ENCODE assay signal across 11 cellular contexts in genomic region chr4:20984011-20984836, GRCh38.
DNase-seq lines count a peak whose midpoint lies in the region.
"Had no signal": no experiment of that assay in that cellular context is flagged by ENCODE, and none has a peak within 500 bp of the region (broad histone marks: within the 10 kb centered on the region; RNA-seq: fewer than 3 reads in every experiment).

No MANE protein-coding gene starts in this region.

- peak; percentile 57 for DNase-seq in H7
- DNase-seq in SK-N-DZ (ENCODE audit: low spot score), result peak; percentile 12
- DNase-seq in posterior vena cava (ENCODE audit: low spot score), result peak; percentile 81
- no peak for DNase-seq in MV-4-11 (lab: John Stamatoyannopoulos, UW)
- no peak for DNase-seq in epidermal melanocyte (ENCODE audit: insufficient read length, low spot score)
- DNase-seq in GM19240 (ENCODE audit: insufficient read length, low spot score), result no peak
- no peak for DNase-seq in HuH-7.5 (ENCODE audit: low spot score)
- DNase-seq: CD4-positive, alpha-beta T cell; naive thymus-derived CD4-positive, alpha-beta T cell; stimulated activated CD4-positive, alpha-beta T cell treated with anti-CD3 and anti-CD28 coated beads, Interleukin-1b, Interleukin-23, amount 100 ng/mL, for 48 hours had no signal

- H3K4me3 ChIP-seq in H7 (ENCODE audit: insufficient read depth, low read depth, low read length) (peak overlapping the region; percentile 15), iPS-11a (ENCODE audit: low read depth, low read length) (peak overlapping the region; percentile 1)

- no peaks in the 10 kb centered on the region for H3K36me3 ChIP-seq in H7 (replicated peaks; ENCODE audit: control insufficient read depth, insufficient read depth, low read length)

- H3K27me3 ChIP-seq in H7 (ENCODE audit: control insufficient read depth, insufficient read depth, low read length), result peaks cover 10% of the 10 kb centered on the region

- intact Hi-C loops in posterior vena cava (cut with DNase I), result no loop called here

Comparison
In these comparisons a context has a peak if more than half of its experiments do, and no peak if none do; other contexts are left out.
1. DNase-seq: peak in H7 (single experiment), SK-N-DZ (single experiment) and posterior vena cava (single experiment); none in MV-4-11 (single experiment), epidermal melanocyte (single experiment), GM19240 (single experiment) and HuH-7.5 (single experiment).